12 cellular contexts compared by ENCODE assay signal in the genomic region with DNA sequence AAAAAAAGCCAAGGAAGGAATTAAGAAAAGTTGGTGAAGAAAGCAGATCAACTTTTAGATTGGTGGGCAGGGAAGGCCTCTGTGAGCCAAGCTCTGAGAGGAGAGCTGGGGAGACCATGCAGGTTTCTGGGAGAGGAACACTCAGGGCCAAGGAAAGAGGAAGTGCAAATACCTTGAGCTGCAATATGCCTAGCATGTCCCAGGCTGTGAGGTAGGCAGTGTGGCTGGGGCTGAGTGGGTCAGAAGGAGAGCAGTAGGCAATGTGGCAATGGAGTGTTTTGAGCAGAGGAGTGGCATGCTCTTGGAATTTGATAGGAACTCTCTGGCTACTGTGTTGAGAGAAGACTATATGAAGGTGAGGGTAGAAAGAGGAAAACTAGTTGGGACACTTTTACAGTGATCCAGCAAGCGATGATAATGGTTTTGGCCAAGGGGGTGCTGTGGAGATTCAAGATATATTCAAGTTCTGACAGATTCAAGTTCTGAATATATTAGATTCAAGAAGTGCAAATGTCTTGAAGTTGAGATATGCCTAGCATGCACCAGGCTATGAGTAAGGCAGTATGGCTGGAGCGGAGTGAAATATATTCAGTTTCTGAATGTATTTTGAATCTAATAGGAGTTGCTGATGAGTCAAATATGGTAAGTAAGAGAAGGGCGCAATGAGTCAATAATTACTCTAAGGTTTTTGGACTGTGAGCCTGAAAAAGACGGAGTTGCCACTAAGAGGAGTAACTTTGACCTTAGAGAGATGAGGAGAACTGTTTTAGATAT.
A peak's percentile ranks its signal among the peaks of the same experiment; 100 is the strongest.
DNase-seq lines count a peak whose midpoint lies in the region; ATAC-seq and TF ChIP-seq lines count a peak whose summit lies in the region.
"Had no signal": no experiment of that assay in that cellular context is flagged by ENCODE, and none has a peak within 500 bp of the region (broad histone marks: within the 10 kb centered on the region; RNA-seq: fewer than 3 reads in every experiment).

No MANE protein-coding gene starts in this region.

- intact Hi-C loops in mucosa of descending colon (cut with DNase I, micrococcal nuclease) = no loop called here

- no peak overlapping the region for H3K4me3 ChIP-seq in mucosa of descending colon
- H3K4me3 ChIP-seq: right atrium auricular region had no signal

- no peak for TF ChIP-seq CTCF in mucosa of descending colon (IDR thresholded peaks at IDR 0.05)

- peak; percentile 52 for ATAC-seq in GM19324 (IDR thresholded peaks at IDR 0.05; ENCODE audit: low FRiP score, unreplicated experiment)
- peak; percentile 50 for ATAC-seq in HG02678 (IDR thresholded peaks at IDR 0.05; ENCODE audit: unreplicated experiment)
- peak; percentile 42 for ATAC-seq in mucosa of descending colon

- DNase-seq in NOMO-1 treated with DMSO at 0.1 percent for 48 hours (lab: John Stamatoyannopoulos, UW; ENCODE audit: unreplicated experiment) (peak; percentile 70), mucosa of descending colon (no peak), NCI-H524 treated with DMSO at 0.1 percent for 48 hours (lab: John Stamatoyannopoulos, UW) (no peak), NAMALWA (ENCODE audit: low spot score) (no peak), EL (no peak), KG1 (lab: John Stamatoyannopoulos, UW) (no peak)
- DNase-seq: activated CD4-positive, alpha-beta T cell treated with anti-CD3 and anti-CD28 coated beads, Interleukin-2, amount 50 U/mL, for 4 hours; NCI-H1694 treated with DMSO at 0.1 percent for 48 hours; NCI-H82 had no signal

- H3K9me3 ChIP-seq in mucosa of descending colon = no peaks in the 10 kb centered on the region
- H3K9me3 ChIP-seq: right atrium auricular region had no signal

- peaks cover 3% of the 10 kb centered on the region for H3K4me1 ChIP-seq in mucosa of descending colon (ENCODE audit: low read depth)

- no peaks in the 10 kb centered on the region for H3K36me3 ChIP-seq in mucosa of descending colon (ENCODE audit: low read depth)
- H3K36me3 ChIP-seq: right atrium auricular region had no signal
